Comparison of ENCODE assay signal across 11 cellular contexts in the genomic region with DNA sequence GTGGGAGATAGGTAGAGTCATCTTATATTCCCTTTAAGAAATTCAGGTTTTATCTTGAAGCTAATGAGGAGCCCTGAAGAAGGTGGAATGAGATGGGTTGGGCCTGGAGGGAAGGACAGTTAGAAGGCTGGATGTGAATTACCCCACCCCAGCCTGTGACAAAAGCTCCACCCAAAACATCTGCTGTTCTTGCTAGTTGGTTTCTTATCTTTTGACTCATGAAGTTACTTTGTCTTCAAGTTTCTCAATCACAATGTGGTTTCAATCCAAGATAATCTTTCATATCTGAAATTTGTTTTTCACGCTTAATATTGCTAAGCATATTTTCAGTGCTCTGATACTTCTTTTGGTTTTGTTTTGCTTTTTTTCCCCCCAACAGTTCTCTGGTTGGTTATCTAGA. TPM values are rescaled to one million over a fixed set of nuclear protein-coding genes. Genes with fewer than 3 reads are reported as not detected.
DNase-seq lines count a peak whose midpoint lies in the region; ATAC-seq, FAIRE-seq and TF ChIP-seq lines count a peak whose summit lies in the region.
"Had no signal": no experiment of that assay in that cellular context is flagged by ENCODE, and none has a peak within 500 bp of the region (broad histone marks: within the 10 kb centered on the region; RNA-seq: fewer than 3 reads in every experiment).

No MANE protein-coding gene starts in this region.

- FAIRE-seq in GM18507 (lab: Jason Lieb, UNC): peak; percentile 76

- H3K4me2 ChIP-seq in fibroblast of lung (ENCODE audit: extremely low read depth, insufficient read depth, low read length) (no peak overlapping the region), mesendoderm (ENCODE audit: low read length) (no peak overlapping the region)

- H2AFZ ChIP-seq in fibroblast of lung (ENCODE audit: low read length): no peak overlapping the region

- H3K23ac ChIP-seq in mesendoderm (ENCODE audit: low read length): no peak overlapping the region

- peaks cover 0 to 2% of the 10 kb centered on the region in 2 donors for H3K4me1 Mint-ChIP-seq in immature natural killer cell

- no peaks in the 10 kb centered on the region for H3K9me3 Mint-ChIP-seq in immature natural killer cell
- H3K9me3 Mint-ChIP-seq: dendritic cell treated with granulocyte-macrophage colony-stimulating factor and Interleukin-4, amounts not matched to agents 40 ng/mL and 50 ng/mL, for 4 days had no signal

- peaks cover 1 to 4% (median 2%) of the 10 kb centered on the region in 3 donors for H3K27me3 Mint-ChIP-seq in immature natural killer cell (ENCODE audit: low read depth in 3 of 3)
- H3K27me3 Mint-ChIP-seq: dendritic cell treated with granulocyte-macrophage colony-stimulating factor and Interleukin-4, amounts not matched to agents 40 ng/mL and 50 ng/mL, for 4 days had no signal

- H4K5ac ChIP-seq in mesendoderm (ENCODE audit: low read length): no peak overlapping the region

- H3K27ac Mint-ChIP-seq in immature natural killer cell: no peak overlapping the region
- H3K27ac Mint-ChIP-seq: dendritic cell treated with granulocyte-macrophage colony-stimulating factor and Interleukin-4, amounts not matched to agents 40 ng/mL and 50 ng/mL, for 4 days had no signal

- H3K27ac ChIP-seq in fibroblast of lung (ENCODE audit: insufficient read depth, low read length) (no peak overlapping the region), psoas muscle (no peak overlapping the region), mesendoderm (ENCODE audit: low read depth, low read length) (no peak overlapping the region)

- TF ChIP-seq CTCF in fibroblast of lung (conservative IDR thresholded peaks at IDR 0.05 in 1 of 2, IDR thresholded peaks at IDR 0.05 in 1 of 2; ENCODE audit: low read depth in 1 of 2, low read length in 2 of 2) (no peak), psoas muscle (IDR thresholded peaks at IDR 0.05) (no peak)

- H3K9me3 ChIP-seq in fibroblast of lung (ENCODE audit: control insufficient read depth, insufficient read depth, low read depth, low read length): no peaks in the 10 kb centered on the region
- no peaks in the 10 kb centered on the region for H3K9me3 ChIP-seq in psoas muscle

- no peak overlapping the region for H2BK120ac ChIP-seq in mesendoderm (ENCODE audit: low read depth, low read length)

- H3K79me1 ChIP-seq in mesendoderm (ENCODE audit: low read length): no peaks in the 10 kb centered on the region

- H3K4me1 ChIP-seq in fibroblast of lung (ENCODE audit: control insufficient read depth, extremely low read depth, insufficient read depth, low read length) (no peaks in the 10 kb centered on the region), psoas muscle (no peaks in the 10 kb centered on the region), mesendoderm (ENCODE audit: control insufficient read depth, low read depth, low read length) (no peaks in the 10 kb centered on the region)

- no peak overlapping the region for H3K4ac ChIP-seq in mesendoderm (ENCODE audit: low read depth, low read length)

- H2BK5ac ChIP-seq in mesendoderm (ENCODE audit: low read length): no peak overlapping the region

- H3K36me3 ChIP-seq in fibroblast of lung (ENCODE audit: control insufficient read depth, insufficient read depth, low read length) (no peaks in the 10 kb centered on the region), psoas muscle (ENCODE audit: insufficient read depth in 1 of 2, low read depth in 1 of 2) (no peaks in the 10 kb centered on the region), mesendoderm (ENCODE audit: control insufficient read depth, insufficient read depth, low read length) (no peaks in the 10 kb centered on the region)

- H3K9ac ChIP-seq in fibroblast of lung (ENCODE audit: insufficient read depth, low read length) (no peak overlapping the region), mesendoderm (ENCODE audit: low read length) (no peak overlapping the region)

- no peak overlapping the region for H4K8ac ChIP-seq in mesendoderm (ENCODE audit: low read depth, low read length)

- no peak overlapping the region for H3K4me3 ChIP-seq in Jurkat, Clone E6-1 (ENCODE audit: low read length)
- H3K4me3 ChIP-seq in fibroblast of lung (replicated peaks in 1 of 4; ENCODE audit: control extremely low read depth in 1 of 4, insufficient read depth in 1 of 4, low read depth in 3 of 4, low read length in 4 of 4): no peak overlapping the region
- no peak overlapping the region for H3K4me3 ChIP-seq in psoas muscle
- H3K4me3 ChIP-seq in mesendoderm (ENCODE audit: low read length): no peak overlapping the region

- H3K79me2 ChIP-seq in fibroblast of lung (ENCODE audit: control insufficient read depth, insufficient read depth, low read length): no peaks in the 10 kb centered on the region
- H3K79me2 ChIP-seq in mesendoderm (ENCODE audit: control insufficient read depth, insufficient read depth, low read length): no peaks in the 10 kb centered on the region

- H3K4me3 Mint-ChIP-seq in immature natural killer cell: no peak overlapping the region
- H3K4me3 Mint-ChIP-seq: dendritic cell treated with granulocyte-macrophage colony-stimulating factor and Interleukin-4, amounts not matched to agents 40 ng/mL and 50 ng/mL, for 4 days had no signal

- intact Hi-C loops in psoas muscle (cut with DNase I): no loop called here

- no peak overlapping the region for H2AK5ac ChIP-seq in mesendoderm (ENCODE audit: low read length)

- no peaks in the 10 kb centered on the region for H3K36me3 Mint-ChIP-seq in immature natural killer cell

- DNase-seq in GM18507 (ENCODE audit: extremely low spot score, insufficient read length, low read depth) (no peak), fibroblast of lung (ENCODE audit: low read depth in 2 of 2) (peak; percentile 48 to 69), SW 1271 (lab: John Stamatoyannopoulos, UW) (no peak), psoas muscle (no peak), immature natural killer cell (no peak), mesendoderm (no peak)
- peak; percentile 79 for DNase-seq in Jurkat, Clone E6-1 (ENCODE audit: low read depth, low spot score)
- DNase-seq: NCI-H1105 had no signal

- no peak overlapping the region for H2BK15ac ChIP-seq in mesendoderm (replicated peaks; ENCODE audit: low read depth)

- WGBS in psoas muscle, 3 donors: 87 to 93% (median 93%) methylated on average over 1 of the region's 1 CpG
- WGBS in mesendoderm (ENCODE audit: extremely low coverage, insufficient coverage, low lambda C conversion rate): no CpG with 5 or more reads among the region's 1 CpG

- H3K56ac ChIP-seq in mesendoderm (ENCODE audit: low read length): no peak overlapping the region

- no peaks in the 10 kb centered on the region for H4K20me1 ChIP-seq in fibroblast of lung (ENCODE audit: control insufficient read depth, extremely low read depth, insufficient read depth, low read length)

- ATAC-seq in GM21576 (IDR thresholded peaks at IDR 0.05; ENCODE audit: unreplicated experiment): peak; percentile 75
- ATAC-seq in psoas muscle: no peak
- ATAC-seq: HCT116 had no signal

- H3K27me3 ChIP-seq in fibroblast of lung (ENCODE audit: control insufficient read depth, insufficient read depth, low read length) (no peaks in the 10 kb centered on the region), psoas muscle (ENCODE audit: insufficient read depth in 3 of 3, low read length in 2 of 3) (no peaks in the 10 kb centered on the region), mesendoderm (ENCODE audit: insufficient read depth, low read length, poor library complexity) (no peaks in the 10 kb centered on the region)

- H3K18ac ChIP-seq in mesendoderm (ENCODE audit: low read length): no peak overlapping the region

RNA-seq across cellular contexts. Expression of gene HMGB1, which starts 38.3 kb away (rescaled TPM):
- polyA plus RNA-seq in Jurkat, Clone E6-1 (2012; ENCODE audit: insufficient read depth, insufficient read length): 1,538 TPM
- total RNA-seq in fibroblast of lung (74.0 and 145 TPM in 2 replicates), psoas muscle (100 to 1,000 TPM; 126 to 216 (median 187) TPM)
- polyA plus RNA-seq in fibroblast of lung (267 and 457 TPM in 2 replicates), psoas muscle (100 to 1,000 TPM; 173 to 332 (median 295) TPM), immature natural killer cell (100 to 1,000 TPM; 629 to 859 (median 662) TPM)
- polyA plus RNA-seq in fibroblast of lung (2012): 259 and 484 TPM in 2 replicates
- 6.7 and 9.1 TPM in 2 replicates for polyA minus RNA-seq in fibroblast of lung (ENCODE audit: low replicate concordance)
- 1,185 TPM for polyA plus RNA-seq in mesendoderm (2013, experiment 1 of 2)
- 1,186 TPM for polyA plus RNA-seq in mesendoderm (2013, experiment 2 of 2)

Comparison
In these comparisons a context has a peak if more than half of its experiments do, and no peak if none do; other contexts are left out.
1. DNase-seq: peak in Jurkat, Clone E6-1 (single experiment) and fibroblast of lung (2 of 2); none in GM18507 (single experiment), SW 1271 (0 of 2), psoas muscle (0 of 2), immature natural killer cell (0 of 3) and mesendoderm (single experiment).